Comparison of ENCODE assay signal across 1 cellular context in genomic region chr5:91312698-91313097, GRCh38.
TF ChIP-seq lines count a peak whose summit lies in the region.

No MANE protein-coding gene starts in this region.

TF ChIP-seq in HepG2, 621 proteins besides CTCF, POLR2A, EP300 and RAD21 (continued from another document):
- TF ChIP-seq MIER2 (CRISPR knock-in tag; IDR thresholded peaks at IDR 0.05) (no peak), MXI1 (IDR thresholded peaks at IDR 0.05; ENCODE audit: borderline replicate concordance, low read depth, low read length) (no peak), ZNF496 (CRISPR knock-in tag; IDR thresholded peaks at IDR 0.05; ENCODE audit: insufficient replicate concordance) (no peak), JUN (CRISPR knock-in tag; IDR thresholded peaks at IDR 0.05) (no peak), ZNF530 (CRISPR knock-in tag; IDR thresholded peaks at IDR 0.05; ENCODE audit: low read depth) (no peak), KDM1A (CRISPR knock-in tag; IDR thresholded peaks at IDR 0.05) (peak; percentile 74; the same call in 1 of the 2 replicates), ZNF660 (CRISPR knock-in tag; IDR thresholded peaks at IDR 0.05; ENCODE audit: borderline replicate concordance, low read depth) (no peak), RCOR2 (CRISPR knock-in tag; IDR thresholded peaks at IDR 0.05) (peak; percentile 76; the same call in 1 of the 2 replicates)
